Comparison of ENCODE assay signal across 23 cellular contexts in genomic region chr2:45182667-45183620, GRCh38.
A peak's percentile ranks its signal among the peaks of the same experiment; 100 is the strongest.
DNase-seq lines count a peak whose midpoint lies in the region; ATAC-seq and TF ChIP-seq lines count a peak whose summit lies in the region.
"Had no signal": no experiment of that assay in that cellular context is flagged by ENCODE, and none has a peak within 500 bp of the region (broad histone marks: within the 10 kb centered on the region; RNA-seq: fewer than 3 reads in every experiment).

No MANE protein-coding gene starts in this region.

- DNase-seq in LHCN-M2 (ENCODE audit: low read depth) (peak; percentile 65), astrocyte of the hippocampus (ENCODE audit: low read depth, low spot score) (peak; percentile 31), fibroblast of pulmonary artery (ENCODE audit: low read depth) (peak; percentile 79), stromal cell of bone marrow (ENCODE audit: low read depth) (peak; percentile 82), NCI-H82 (lab: John Stamatoyannopoulos, UW) (no peak)
- DNase-seq: activated CD4-positive, alpha-beta T cell treated with anti-CD3 and anti-CD28 coated beads, Interleukin-2, amount 50 U/mL, for 1 hour; activated CD8-positive, alpha-beta memory T cell treated with anti-CD3 and anti-CD28 coated beads, Interleukin-2, amount 50 U/mL, for 4 hours; DMS79 treated with DMSO at 0.1 percent for 48 hours; HFFc6; kidney; NCI-H1436; NCI-H2107; NCI-H510A; NK-92 treated with Interleukin-12 subunit alpha and Interleukin-12 subunit beta, amount 100 ng/mL, for 24 hours; nucleus accumbens; stimulated activated CD4-positive, alpha-beta T cell treated with anti-CD3 and anti-CD28 coated beads, Interleukin-2, amount 100 ng/mL, for 48 hours; stimulated activated naive B cell treated with anti-CD40 and anti-IgM and Interleukin-4, amounts not matched to agents 10 μg/mL and 1 μg/mL and 100 μg/mL, for 72 hours had no signal

- TF ChIP-seq CTCF in fibroblast of pulmonary artery (IDR thresholded peaks at IDR 0.05; ENCODE audit: low read length, missing control alignments): no peak

- H3K4me3 ChIP-seq in fibroblast of pulmonary artery (replicated peaks; ENCODE audit: low read depth, low read length): no peak overlapping the region
- H3K4me3 ChIP-seq: gastroesophageal sphincter, thoracic aorta had no signal

- ATAC-seq in HG02623 (IDR thresholded peaks at IDR 0.05; ENCODE audit: unreplicated experiment) (no peak), HG03108 (IDR thresholded peaks at IDR 0.05; ENCODE audit: unreplicated experiment) (no peak)
- ATAC-seq: activated T-helper 17 cell treated with anti-CD3 and anti-CD28 coated beads, Interleukin-2, amount 50 U/mL, for 72 hours; gastroesophageal sphincter; Panc1; stimulated activated naive B cell treated with anti-CD40 and anti-IgM and Interleukin-4, amounts not matched to agents 10 μg/mL and 1 μg/mL and 100 μg/mL, for 72 hours had no signal
